9 cellular contexts compared by ENCODE assay signal in the genomic region with DNA sequence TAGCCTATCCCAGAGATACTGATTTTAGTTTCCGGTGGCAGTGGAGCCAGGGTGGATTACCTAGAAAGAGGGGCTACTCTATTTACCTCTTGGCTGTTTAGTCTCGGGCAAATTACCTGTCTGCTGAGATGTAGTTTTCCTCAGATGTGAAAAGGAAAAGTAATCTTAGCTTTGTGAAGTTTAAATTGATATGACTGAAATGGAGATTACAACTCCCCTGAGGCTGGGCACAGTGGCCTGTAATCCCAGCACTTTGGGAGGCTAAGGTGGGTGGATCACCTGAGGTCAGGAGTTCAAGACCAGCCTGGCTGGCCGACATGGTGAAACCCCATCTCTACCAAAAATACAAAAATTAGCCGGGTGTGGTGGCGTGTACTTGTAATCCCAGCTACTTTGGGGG. TPM values are rescaled to one million over a fixed set of nuclear protein-coding genes. Genes with fewer than 3 reads are reported as not detected.
DNase-seq lines count a peak whose midpoint lies in the region; ATAC-seq and TF ChIP-seq lines count a peak whose summit lies in the region.
"Not testable (repeated sequence)": the region's sequence is repeated elsewhere in the genome, so short reads cannot be mapped to it uniquely, and the experiment has no call there.
"Had no signal": no experiment of that assay in that cellular context is flagged by ENCODE, and none has a peak within 500 bp of the region (broad histone marks: within the 10 kb centered on the region; RNA-seq: fewer than 3 reads in every experiment).

No MANE protein-coding gene starts in this region.

- 79% methylated on average over 5 of the region's 5 CpGs for WGBS in mammary epithelial cell (ENCODE audit: low coverage, missing lambda C conversion rate)
- WGBS in mesodermal cell (ENCODE audit: insufficient coverage in 2 of 2), 2 experiments: 60 to 61% methylated on average over 3 to 4 of the region's 5 CpGs

- peak overlapping the region; percentile 98 for H3K4me3 Mint-ChIP-seq in activated CD4-positive, alpha-beta memory T cell treated with anti-CD3 and anti-CD28 coated beads, Interleukin-2, amount 10 ng/mL, durations not matched to agents 7 days and 5 days

- POLR2A ChIA-PET in activated CD4-positive, alpha-beta memory T cell treated with anti-CD3 and anti-CD28 coated beads, Interleukin-2, amount 10 ng/mL, durations not matched to agents 7 days and 5 days (lab: Charles Lee): interaction anchor here (1.0 to 7.0 kb wide), 9 partner anchors 12 to 224 kb away, joined by 3 to 137 read pairs (median 5); a partner anchor contains a TSS

- not testable (repeated sequence) for H2AFZ ChIP-seq in DND-41 (ENCODE audit: low read depth, low read length); mammary epithelial cell (ENCODE audit: low read depth, low read length)

- CTCF ChIA-PET in activated CD4-positive, alpha-beta memory T cell treated with anti-CD3 and anti-CD28 coated beads, Interleukin-2, amount 10 ng/mL, durations not matched to agents 7 days and 5 days (lab: Charles Lee): interaction anchor here (0.6 to 2.9 kb wide), 8 partner anchors 12 to 1173 kb away, joined by 3 to 30 read pairs (median 8); a partner anchor contains a TSS
- CTCF ChIA-PET in mammary epithelial cell (lab: Charles Lee; ENCODE audit: low non-redundant PET): not testable (repeated sequence)

- H3K27ac Mint-ChIP-seq in activated CD4-positive, alpha-beta memory T cell treated with anti-CD3 and anti-CD28 coated beads, Interleukin-2, amount 10 ng/mL, durations not matched to agents 7 days and 5 days: peak overlapping the region; percentile 97

- H3K4me3 ChIP-seq in DND-41 (ENCODE audit: low read depth in 1 of 2, low read length in 2 of 2) (peak overlapping the region; percentile 54 to 96; a peak in 3 of 4 replicates), NB4 (ENCODE audit: low read depth, low read length) (peak overlapping the region; percentile 69), mammary epithelial cell (replicated peaks in 1 of 3; ENCODE audit: insufficient read depth in 1 of 3, low read depth in 2 of 3, low read length in 3 of 3) (peak overlapping the region; percentile 90 to 98 (median 95)), foreskin fibroblast (ENCODE audit: low read depth in 1 of 2, low read length in 2 of 2) (peak overlapping the region; percentile 99 to 100), mesodermal cell (ENCODE audit: extremely low read depth, insufficient read depth, low read length, poor library complexity, severe bottlenecking) (peak overlapping the region; percentile 100), retinal pigment epithelial cell (ENCODE audit: low read length) (peak overlapping the region; percentile 92), uterus (peak overlapping the region; percentile 78 to 95)

- peak overlapping the region; percentile 96 for H3K9ac ChIP-seq in DND-41 (ENCODE audit: low read depth, low read length)
- peak overlapping the region; percentile 87 for H3K9ac ChIP-seq in mammary epithelial cell (ENCODE audit: insufficient read depth, low read length)

- not testable (repeated sequence) for ATAC-seq in DND-41 (ENCODE audit: insufficient read depth, low read depth)

- BruUV-seq in mammary epithelial cell (replicated peaks; lab: Mats Ljungman, UMichigan): not testable (repeated sequence)

- not testable (repeated sequence) for TF ChIP-seq CTCF in DND-41 (IDR thresholded peaks at IDR 0.05; ENCODE audit: borderline replicate concordance, extremely low read depth, low read length, poor library complexity, severe bottlenecking); NB4 (IDR thresholded peaks at IDR 0.05; ENCODE audit: low read depth, low read length); mammary epithelial cell (conservative IDR thresholded peaks at IDR 0.05 in 1 of 2, IDR thresholded peaks at IDR 0.05 in 1 of 2; ENCODE audit: extremely low read depth in 1 of 2, insufficient read depth in 1 of 2, low read depth in 1 of 2, low read length in 2 of 2); foreskin fibroblast (IDR thresholded peaks at IDR 0.05; ENCODE audit: low read depth, low read length); retinal pigment epithelial cell (conservative IDR thresholded peaks at IDR 0.05; ENCODE audit: low read depth, low read length); uterus (IDR thresholded peaks at IDR 0.05)

- H3K27ac ChIP-seq in DND-41 (ENCODE audit: low read length) (peak overlapping the region; percentile 85), mammary epithelial cell (ENCODE audit: insufficient read depth, low read depth, low read length) (peak overlapping the region; percentile 85), uterus (peak overlapping the region; percentile 76 to 82)
- H3K27ac ChIP-seq in mesodermal cell (ENCODE audit: low read depth, low read length, severe bottlenecking): not testable (repeated sequence)

- DNase-seq in DND-41; NB4 (ENCODE audit: low read depth); activated CD4-positive, alpha-beta memory T cell treated with anti-CD3 and anti-CD28 coated beads, Interleukin-2, amount 10 ng/mL, durations not matched to agents 7 days and 5 days; mammary epithelial cell; foreskin fibroblast; retinal pigment epithelial cell (ENCODE audit: low read depth); uterus: not testable (repeated sequence)

- H3K4me1 ChIP-seq in DND-41 (ENCODE audit: insufficient read depth, low read length) (peaks cover 46% of the 10 kb centered on the region), mammary epithelial cell (ENCODE audit: insufficient read depth, low read length) (peaks cover 35% of the 10 kb centered on the region), mesodermal cell (ENCODE audit: control insufficient read depth, insufficient read depth, low read length, poor library complexity, severe bottlenecking) (peaks cover 22% of the 10 kb centered on the region), uterus (peaks cover 7 to 12% of the 10 kb centered on the region in 2 donors)

- peaks cover 53% of the 10 kb centered on the region for H3K4me1 Mint-ChIP-seq in activated CD4-positive, alpha-beta memory T cell treated with anti-CD3 and anti-CD28 coated beads, Interleukin-2, amount 10 ng/mL, durations not matched to agents 7 days and 5 days

- H3K9me3 ChIP-seq in DND-41 (ENCODE audit: insufficient read depth, low read length, severe bottlenecking); mammary epithelial cell (replicated peaks; ENCODE audit: insufficient read depth, low read length); mesodermal cell (ENCODE audit: control insufficient read depth, low read length); uterus: not testable (repeated sequence)

- TF ChIP-seq POLR2A in NB4 (IDR thresholded peaks at IDR 0.05; ENCODE audit: extremely low read depth, insufficient read length); uterus (IDR thresholded peaks at IDR 0.05): not testable (repeated sequence)

- H3K27me3 ChIP-seq in DND-41 (ENCODE audit: insufficient read depth, low read length, poor library complexity); mammary epithelial cell (ENCODE audit: insufficient read depth, low read length); uterus: not testable (repeated sequence)

- H3K79me2 ChIP-seq in DND-41 (ENCODE audit: insufficient read depth, low read length) (peaks cover 57% of the 10 kb centered on the region), mammary epithelial cell (ENCODE audit: insufficient read depth, low read length) (peaks cover 53% of the 10 kb centered on the region)

- H4K20me1 ChIP-seq in DND-41 (ENCODE audit: insufficient read depth, low read length): peaks cover 50% of the 10 kb centered on the region
- H4K20me1 ChIP-seq in mammary epithelial cell (ENCODE audit: insufficient read depth, low read length): not testable (repeated sequence)

- in situ Hi-C loops in mammary epithelial cell (cut with MboI; ENCODE audit: low sequenced_read_pairs in 2 of 2): not testable (repeated sequence)

- peaks cover 73% of the 10 kb centered on the region for H3K36me3 Mint-ChIP-seq in activated CD4-positive, alpha-beta memory T cell treated with anti-CD3 and anti-CD28 coated beads, Interleukin-2, amount 10 ng/mL, durations not matched to agents 7 days and 5 days (ENCODE audit: low read depth)

- not testable (repeated sequence) for H3K9me3 Mint-ChIP-seq in activated CD4-positive, alpha-beta memory T cell treated with anti-CD3 and anti-CD28 coated beads, Interleukin-2, amount 10 ng/mL, durations not matched to agents 7 days and 5 days

- peaks cover 60% of the 10 kb centered on the region for H3K36me3 ChIP-seq in DND-41 (ENCODE audit: insufficient read depth, low read length)
- H3K36me3 ChIP-seq in mammary epithelial cell (ENCODE audit: insufficient read depth, low read length): peaks cover 48% of the 10 kb centered on the region
- H3K36me3 ChIP-seq in mesodermal cell (ENCODE audit: control insufficient read depth, insufficient read depth, low read length): peaks cover 59% of the 10 kb centered on the region
- not testable (repeated sequence) for H3K36me3 ChIP-seq in uterus

- intact Hi-C loops in mammary epithelial cell (cut with micrococcal nuclease): loop anchor here (2.0 kb wide), 1 partner anchor 78 kb away; no protein-coding TSS in a partner anchor
- intact Hi-C loops in uterus (cut with DNase I; ENCODE audit: low total_unique reads): not testable (repeated sequence)

- peak overlapping the region; percentile 84 for H3K4me2 ChIP-seq in DND-41 (ENCODE audit: insufficient read depth, low read length)
- H3K4me2 ChIP-seq in mammary epithelial cell (ENCODE audit: insufficient read depth, low read depth, low read length): peak overlapping the region; percentile 92

- H3K27me3 Mint-ChIP-seq in activated CD4-positive, alpha-beta memory T cell treated with anti-CD3 and anti-CD28 coated beads, Interleukin-2, amount 10 ng/mL, durations not matched to agents 7 days and 5 days: not testable (repeated sequence)

- dilution Hi-C loops in mammary epithelial cell (cut with HindIII; ENCODE audit: low sequenced_read_pairs): not testable (repeated sequence)

RNA-seq across cellular contexts. Expression of a gene that starts 25.0 kb away (rescaled TPM):
- 100 to 1,000 TPM; 131 to 142 TPM for total RNA-seq in activated CD4-positive, alpha-beta memory T cell treated with anti-CD3 and anti-CD28 coated beads, Interleukin-2, amount 10 ng/mL, durations not matched to agents 7 days and 5 days
- under 1 TPM in 1 of 2 donors, not detected in 1; 0.33 TPM for total RNA-seq in mammary epithelial cell
- 0.09 TPM for polyA plus RNA-seq in mammary epithelial cell
- polyA minus RNA-seq in mammary epithelial cell: not detected
- polyA plus RNA-seq in mesodermal cell (2013, experiment 1 of 2): 40.3 TPM
- polyA plus RNA-seq in mesodermal cell (2013, experiment 2 of 2): 37.5 TPM
- 10 to 100 TPM in 2 of 4 donors, 1 to 10 TPM in 2; 6.2 to 26.2 (median 12.9) TPM for total RNA-seq in uterus

RNA-seq across cellular contexts. Expression of a gene that starts 51.6 kb away (rescaled TPM):
- total RNA-seq in activated CD4-positive, alpha-beta memory T cell treated with anti-CD3 and anti-CD28 coated beads, Interleukin-2, amount 10 ng/mL, durations not matched to agents 7 days and 5 days: 1 to 10 TPM; 1.2 to 1.8 TPM
- under 1 TPM; under 0.01 to 0.16 TPM for total RNA-seq in mammary epithelial cell
- 0.02 TPM for polyA plus RNA-seq in mammary epithelial cell
- polyA minus RNA-seq in mammary epithelial cell: not detected
- 1.3 TPM for polyA plus RNA-seq in mesodermal cell (2013, experiment 1 of 2)
- 1.3 TPM for polyA plus RNA-seq in mesodermal cell (2013, experiment 2 of 2)
- 1 to 10 TPM in 3 of 4 donors, under 1 TPM in 1; 0.26 to 6.0 (median 3.7) TPM for total RNA-seq in uterus
- total RNA-seq: HT1080 had no signal

RNA-seq across cellular contexts. Expression of a gene that starts 59.5 kb away (rescaled TPM):
- total RNA-seq in activated CD4-positive, alpha-beta memory T cell treated with anti-CD3 and anti-CD28 coated beads, Interleukin-2, amount 10 ng/mL, durations not matched to agents 7 days and 5 days: 1,000 to 10,000 TPM; 1,185 TPM
- total RNA-seq in mammary epithelial cell (100 to 1,000 TPM; 633 to 696 TPM), uterus (1,000 to 10,000 TPM in 1 of 4 donors, 100 to 1,000 TPM in 3; 535 to 1,039 (median 667) TPM)
- 999 TPM for polyA plus RNA-seq in mammary epithelial cell
- 1,322 TPM for polyA minus RNA-seq in mammary epithelial cell
- polyA plus RNA-seq in mesodermal cell (2013, experiment 1 of 2): 2,450 TPM
- 2,331 TPM for polyA plus RNA-seq in mesodermal cell (2013, experiment 2 of 2)

Comparison
In these comparisons a context has a peak if more than half of its experiments do, and no peak if none do; other contexts are left out.
1. RNA of a gene that starts 25.0 kb away (total RNA-seq): 131 to 142 TPM in activated CD4-positive, alpha-beta memory T cell treated with anti-CD3 and anti-CD28 coated beads, Interleukin-2, amount 10 ng/mL, durations not matched to agents 7 days and 5 days and 6.2 to 26.2 TPM in uterus; 0.33 TPM in mammary epithelial cell; every median in the first group is over 4 times any median in the second.
2. Peak in every context shown above with its lines, with median percentiles within 50 percentile points of each other: H3K4me3 ChIP-seq.